ENCODE assay signal across 8 cellular contexts in the genomic region with DNA sequence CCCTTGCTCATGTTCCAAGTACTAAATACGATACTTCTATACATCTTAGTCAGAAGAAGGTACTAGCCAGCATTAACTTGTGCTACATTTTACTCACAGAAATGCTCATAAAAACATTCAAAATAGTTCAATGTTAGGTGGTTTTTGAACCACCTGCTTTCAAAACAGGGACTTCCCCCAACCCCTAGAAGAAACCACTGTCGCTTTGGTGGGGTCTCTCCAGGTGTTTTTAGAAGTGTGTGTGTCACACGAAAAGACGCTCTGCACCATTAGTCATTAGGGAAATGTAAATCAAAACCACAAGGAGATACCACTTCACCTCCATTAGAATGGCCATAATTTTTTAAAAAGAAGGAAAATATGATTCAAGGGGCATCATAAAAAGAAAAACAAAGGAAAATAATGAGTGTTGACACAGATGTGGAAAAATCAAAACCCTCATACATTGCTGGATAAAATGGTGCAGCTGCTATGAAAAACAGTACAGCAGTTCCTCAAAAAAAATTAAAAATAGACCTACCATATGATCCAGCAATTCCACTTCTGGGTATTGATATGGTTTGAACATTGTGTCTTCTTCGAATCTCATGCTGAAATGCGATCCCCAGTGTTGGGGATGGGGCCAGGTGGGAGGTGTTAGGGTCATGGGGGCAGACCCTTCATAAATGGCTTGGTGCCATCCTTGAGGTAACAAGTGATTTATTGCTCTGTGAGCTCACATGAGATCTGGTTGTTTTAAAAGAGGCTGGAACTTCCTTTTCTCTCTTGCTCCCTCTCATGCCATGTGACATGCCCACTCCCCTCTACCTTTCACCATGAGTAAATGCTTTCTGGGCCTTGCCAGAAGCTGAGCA.
A peak's percentile ranks its signal among the peaks of the same experiment; 100 is the strongest.
DNase-seq lines count a peak whose midpoint lies in the region; ATAC-seq, FAIRE-seq and TF ChIP-seq lines count a peak whose summit lies in the region.

No MANE protein-coding gene starts in this region.

- no peaks in the 10 kb centered on the region for H3K9me3 ChIP-seq in CD8-positive, alpha-beta T cell (ENCODE audit: low read length)

- H3K4me1 ChIP-seq in CD8-positive, alpha-beta T cell (ENCODE audit: insufficient read depth, low read length): peaks cover 12% of the 10 kb centered on the region

- DNase-seq in CD8-positive, alpha-beta T cell: peak in 5 of 7 experiments; percentile 3 to 69 (median 26)
- DNase-seq in HT1080 (ENCODE audit: low read depth) (peak; percentile 65), lung microvascular endothelial cell (ENCODE audit: low read depth in 2 of 2) (peak; percentile 46 to 71), D721Med (ENCODE audit: insufficient read length, low spot score) (no peak), AG08395 (ENCODE audit: low spot score) (no peak)
- peak; percentile 30 to 49 for DNase-seq in activated CD4-positive, alpha-beta T cell treated with anti-CD3 and anti-CD28 coated beads for 24 hours (ENCODE audit: low read depth in 2 of 2)

- H3K36me3 ChIP-seq in CD8-positive, alpha-beta T cell (ENCODE audit: insufficient read depth, low read length): no peaks in the 10 kb centered on the region

- no peaks in the 10 kb centered on the region for H3K27me3 ChIP-seq in CD8-positive, alpha-beta T cell (ENCODE audit: insufficient read depth, low read length)

- H3K4me3 Mint-ChIP-seq in CD8-positive, alpha-beta T cell: no peak overlapping the region

- no peaks in the 10 kb centered on the region for H3K36me3 Mint-ChIP-seq in CD8-positive, alpha-beta T cell

- no peak for FAIRE-seq in D721Med (lab: Jason Lieb, UNC)

- peaks cover 17% of the 10 kb centered on the region for H3K4me1 Mint-ChIP-seq in CD8-positive, alpha-beta T cell (ENCODE audit: low read depth)

- peak; percentile 93 for ATAC-seq in CD8-positive, alpha-beta T cell
- ATAC-seq in GM21381 (IDR thresholded peaks at IDR 0.05; ENCODE audit: unreplicated experiment) (peak; percentile 60), esophagus mucosa (no peak)

- no peak for TF ChIP-seq CTCF in CD8-positive, alpha-beta T cell (IDR thresholded peaks at IDR 0.05)
- no peak for TF ChIP-seq CTCF in D721Med (IDR thresholded peaks at IDR 0.05; ENCODE audit: insufficient read depth, missing control alignments)

- no peak overlapping the region for H3K27ac Mint-ChIP-seq in CD8-positive, alpha-beta T cell

- H3K9me3 Mint-ChIP-seq in CD8-positive, alpha-beta T cell: no peaks in the 10 kb centered on the region

- H3K27me3 Mint-ChIP-seq in CD8-positive, alpha-beta T cell (ENCODE audit: low read depth): peaks cover 16% of the 10 kb centered on the region

- intact Hi-C loops in CD8-positive, alpha-beta T cell (cut with DNase I, micrococcal nuclease): loop anchor here in 1 of 2 experiments (5.0 kb wide), 1 partner anchor 99 kb away; the partner anchor contains the start of gene IGF2BP3

- POLR2A ChIA-PET in CD8-positive, alpha-beta T cell (lab: Charles Lee): no interaction called here

- H3K4me3 ChIP-seq in CD8-positive, alpha-beta T cell (ENCODE audit: low read depth, low read length): no peak overlapping the region

- no peak overlapping the region for H3K27ac ChIP-seq in CD8-positive, alpha-beta T cell (ENCODE audit: low read depth, low read length)

- CTCF ChIA-PET in CD8-positive, alpha-beta T cell (lab: Charles Lee): interaction anchor here (0.6 to 1.4 kb wide), 2 partner anchors 15 to 17 kb away, joined by 3 to 4 read pairs; no protein-coding TSS in a partner anchor

Comparison
In these comparisons a context has a peak if more than half of its experiments do, and no peak if none do; other contexts are left out.
1. DNase-seq: peak in CD8-positive, alpha-beta T cell (5 of 7), HT1080 (single experiment), activated CD4-positive, alpha-beta T cell treated with anti-CD3 and anti-CD28 coated beads for 24 hours (2 of 2) and lung microvascular endothelial cell (2 of 2); none in D721Med (single experiment) and AG08395 (single experiment).